ENCODE assay signal across 10 cellular contexts in genomic region chr16:80580109-80580832, GRCh38. TPM values are rescaled to one million over a fixed set of nuclear protein-coding genes. Genes with fewer than 3 reads are reported as not detected.
DNase-seq lines count a peak whose midpoint lies in the region; ATAC-seq and TF ChIP-seq lines count a peak whose summit lies in the region.
"Had no signal": no experiment of that assay in that cellular context is flagged by ENCODE, and none has a peak within 500 bp of the region (broad histone marks: within the 10 kb centered on the region; RNA-seq: fewer than 3 reads in every experiment).

No MANE protein-coding gene starts in this region.

- CTCF ChIA-PET in activated naive CD4-positive, alpha-beta T cell treated with anti-CD3 and anti-CD28 coated beads, Interleukin-2, amount 10 ng/mL, durations not matched to agents 7 days and 5 days (lab: Charles Lee), result interaction anchor here (0.7 to 2.2 kb wide), 19 partner anchors 9 to 244 kb away, joined by 3 to 46 read pairs (median 4); partner anchors contain the start of gene DYNLRB2

- 79 to 88% (median 85%) methylated on average over 10 of the region's 10 CpGs for WGBS in ovary, 3 donors

- H3K4me1 ChIP-seq in KMS-11 (ENCODE audit: low read depth, poor library complexity, severe bottlenecking) (peaks cover 81% of the 10 kb centered on the region), right atrium auricular region (no peaks in the 10 kb centered on the region), ovary (ENCODE audit: insufficient read depth) (no peaks in the 10 kb centered on the region)
- H3K4me1 ChIP-seq: BLaER1 had no signal

- H2AFZ ChIP-seq in KMS-11 (ENCODE audit: low read depth), result no peak overlapping the region

- intact Hi-C loops in ovary (cut with DNase I), result no loop called here

- peak overlapping the region; percentile 60 for H3K4me3 Mint-ChIP-seq in activated naive CD4-positive, alpha-beta T cell treated with anti-CD3 and anti-CD28 coated beads, Interleukin-2, amount 10 ng/mL, durations not matched to agents 7 days and 5 days
- H3K4me3 Mint-ChIP-seq: brain had no signal

- peak overlapping the region; percentile 95 for H3K4me2 ChIP-seq in KMS-11
- H3K4me2 ChIP-seq: BLaER1 had no signal

- H3K4me3 ChIP-seq in KMS-11 (IDR thresholded peaks at IDR 0.05; ENCODE audit: insufficient read depth, low read depth, low read length) (no peak overlapping the region), right atrium auricular region (no peak overlapping the region), ovary (no peak overlapping the region)
- H3K4me3 ChIP-seq: BLaER1 had no signal

- peak; percentile 28; the same call in 1 of the 2 replicates for TF ChIP-seq CTCF in KMS-11 (conservative IDR thresholded peaks at IDR 0.05; ENCODE audit: low read depth, low read length)
- no peak for TF ChIP-seq CTCF in right atrium auricular region (IDR thresholded peaks at IDR 0.05)
- no peak for TF ChIP-seq CTCF in ovary (IDR thresholded peaks at IDR 0.05)

- no peaks in the 10 kb centered on the region for H4K20me1 ChIP-seq in KMS-11 (ENCODE audit: insufficient read depth)
- H4K20me1 ChIP-seq: BLaER1 had no signal

- TF ChIP-seq EP300 in ovary (IDR thresholded peaks at IDR 0.05), result no peak

- no peaks in the 10 kb centered on the region for H3K36me3 ChIP-seq in KMS-11 (ENCODE audit: insufficient read depth)
- no peaks in the 10 kb centered on the region for H3K36me3 ChIP-seq in right atrium auricular region
- H3K36me3 ChIP-seq in ovary, result no peaks in the 10 kb centered on the region
- H3K36me3 ChIP-seq: BLaER1 had no signal

- H3K79me2 ChIP-seq in KMS-11 (ENCODE audit: insufficient read depth, low read depth), result no peaks in the 10 kb centered on the region

- DNase-seq in CD1c-positive myeloid dendritic cell (ENCODE audit: extremely low spot score), result peak; percentile 42
- peak; percentile 86 for DNase-seq in activated naive CD4-positive, alpha-beta T cell treated with anti-CD3 and anti-CD28 coated beads, Interleukin-2, amount 10 ng/mL, durations not matched to agents 7 days and 5 days
- DNase-seq in stimulated activated CD4-positive, alpha-beta T cell treated with anti-CD3 and anti-CD28 coated beads, Interleukin-4, amount 100 ng/mL, for 1 hour, result peak; percentile 51
- no peak for DNase-seq in right atrium auricular region (ENCODE audit: low spot score)
- DNase-seq in ovary, result no peak
- DNase-seq in RPMI8226, result no peak

- ATAC-seq in GM21423 (IDR thresholded peaks at IDR 0.05; ENCODE audit: unreplicated experiment), result peak; percentile 90

- H3K27ac Mint-ChIP-seq in activated naive CD4-positive, alpha-beta T cell treated with anti-CD3 and anti-CD28 coated beads, Interleukin-2, amount 10 ng/mL, durations not matched to agents 7 days and 5 days, result peak overlapping the region; percentile 91
- H3K27ac Mint-ChIP-seq: brain had no signal

- H3K27me3 Mint-ChIP-seq in activated naive CD4-positive, alpha-beta T cell treated with anti-CD3 and anti-CD28 coated beads, Interleukin-2, amount 10 ng/mL, durations not matched to agents 7 days and 5 days, result peaks cover 4% of the 10 kb centered on the region

- peaks cover 3% of the 10 kb centered on the region for H3K9me3 Mint-ChIP-seq in activated naive CD4-positive, alpha-beta T cell treated with anti-CD3 and anti-CD28 coated beads, Interleukin-2, amount 10 ng/mL, durations not matched to agents 7 days and 5 days
- H3K9me3 Mint-ChIP-seq: brain had no signal

- no peak for TF ChIP-seq POLR2A in ovary (IDR thresholded peaks at IDR 0.05)

- H3K9me3 ChIP-seq in right atrium auricular region (no peaks in the 10 kb centered on the region), ovary (no peaks in the 10 kb centered on the region)
- H3K9me3 ChIP-seq: BLaER1 had no signal

- H3K27ac ChIP-seq in KMS-11, result peak overlapping the region; percentile 91
- no peak overlapping the region for H3K27ac ChIP-seq in right atrium auricular region
- H3K27ac ChIP-seq in ovary, result no peak overlapping the region
- H3K27ac ChIP-seq: BLaER1 had no signal

- peaks cover 66% of the 10 kb centered on the region for H3K4me1 Mint-ChIP-seq in activated naive CD4-positive, alpha-beta T cell treated with anti-CD3 and anti-CD28 coated beads, Interleukin-2, amount 10 ng/mL, durations not matched to agents 7 days and 5 days
- H3K4me1 Mint-ChIP-seq: brain had no signal

- peak overlapping the region; percentile 52 for H3K9ac ChIP-seq in KMS-11
- H3K9ac ChIP-seq: BLaER1 had no signal

- H3K27me3 ChIP-seq in KMS-11 (ENCODE audit: insufficient read depth, low read depth) (no peaks in the 10 kb centered on the region), right atrium auricular region (no peaks in the 10 kb centered on the region), ovary (no peaks in the 10 kb centered on the region)
- H3K27me3 ChIP-seq: BLaER1 had no signal

- peaks cover 19% of the 10 kb centered on the region for H3K36me3 Mint-ChIP-seq in activated naive CD4-positive, alpha-beta T cell treated with anti-CD3 and anti-CD28 coated beads, Interleukin-2, amount 10 ng/mL, durations not matched to agents 7 days and 5 days
- H3K36me3 Mint-ChIP-seq: brain had no signal

RNA-seq across cellular contexts. Expression of gene DYNLRB2, which starts 39.5 kb away (rescaled TPM):
- total RNA-seq in right atrium auricular region (not detected), ovary (10 to 100 TPM in 1 of 7 donors, 1 to 10 TPM in 6; 1.2 to 20.0 (median 3.0) TPM)
- 1 to 10 TPM; 1.7 to 1.9 TPM for polyA plus RNA-seq in ovary

Comparison
In these comparisons a context has a peak if more than half of its experiments do, and no peak if none do; other contexts are left out.
1. DNase-seq: peak in CD1c-positive myeloid dendritic cell (single experiment), activated naive CD4-positive, alpha-beta T cell treated with anti-CD3 and anti-CD28 coated beads, Interleukin-2, amount 10 ng/mL, durations not matched to agents 7 days and 5 days (single experiment) and stimulated activated CD4-positive, alpha-beta T cell treated with anti-CD3 and anti-CD28 coated beads, Interleukin-4, amount 100 ng/mL, for 1 hour (single experiment); none in right atrium auricular region (single experiment), ovary (0 of 5) and RPMI8226 (single experiment).